1 cellular context compared by ENCODE assay signal in the genomic region with DNA sequence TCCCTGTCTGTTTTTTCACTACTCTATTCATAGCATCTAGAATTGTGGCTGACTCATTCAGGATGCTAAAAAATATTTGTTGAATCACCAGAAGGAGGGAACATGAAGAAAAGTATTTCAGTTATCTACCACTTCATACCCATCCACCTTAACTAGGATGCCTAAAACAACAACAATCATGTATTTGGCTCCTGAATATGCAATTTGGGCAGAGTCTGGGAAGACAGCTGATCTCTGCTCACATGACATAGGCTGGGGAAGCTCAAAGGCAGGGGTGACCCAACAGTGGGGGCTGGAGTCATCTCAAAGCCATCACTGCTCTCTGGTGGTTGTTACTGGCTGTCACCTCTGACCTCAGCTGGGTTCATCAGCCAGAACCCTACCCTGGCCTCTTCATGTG.
TF ChIP-seq lines count a peak whose summit lies in the region.

No MANE protein-coding gene starts in this region.

TF ChIP-seq in WTC11, 78 proteins besides CTCF, POLR2A, EP300 and RAD21 (continued from another document):
- TF ChIP-seq, protein P1, sequence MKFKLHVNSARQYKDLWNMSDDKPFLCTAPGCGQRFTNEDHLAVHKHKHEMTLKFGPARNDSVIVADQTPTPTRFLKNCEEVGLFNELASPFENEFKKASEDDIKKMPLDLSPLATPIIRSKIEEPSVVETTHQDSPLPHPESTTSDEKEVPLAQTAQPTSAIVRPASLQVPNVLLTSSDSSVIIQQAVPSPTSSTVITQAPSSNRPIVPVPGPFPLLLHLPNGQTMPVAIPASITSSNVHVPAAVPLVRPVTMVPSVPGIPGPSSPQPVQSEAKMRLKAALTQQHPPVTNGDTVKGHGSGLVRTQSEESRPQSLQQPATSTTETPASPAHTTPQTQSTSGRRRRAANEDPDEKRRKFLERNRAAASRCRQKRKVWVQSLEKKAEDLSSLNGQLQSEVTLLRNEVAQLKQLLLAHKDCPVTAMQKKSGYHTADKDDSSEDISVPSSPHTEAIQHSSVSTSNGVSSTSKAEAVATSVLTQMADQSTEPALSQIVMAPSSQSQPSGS (CRISPR knock-in tag; IDR thresholded peaks at IDR 0.05; ENCODE audit: borderline replicate concordance, low read depth) = no peak
- TF ChIP-seq ZNF317 (CRISPR knock-in tag; IDR thresholded peaks at IDR 0.05; ENCODE audit: borderline replicate concordance, low read depth) (no peak), GRHL2 (CRISPR knock-in tag; IDR thresholded peaks at IDR 0.05; ENCODE audit: insufficient replicate concordance, severe bottlenecking) (no peak), JUN (CRISPR knock-in tag; IDR thresholded peaks at IDR 0.05) (no peak)
